Comparison of ENCODE assay signal across 8 cellular contexts in the genomic region with DNA sequence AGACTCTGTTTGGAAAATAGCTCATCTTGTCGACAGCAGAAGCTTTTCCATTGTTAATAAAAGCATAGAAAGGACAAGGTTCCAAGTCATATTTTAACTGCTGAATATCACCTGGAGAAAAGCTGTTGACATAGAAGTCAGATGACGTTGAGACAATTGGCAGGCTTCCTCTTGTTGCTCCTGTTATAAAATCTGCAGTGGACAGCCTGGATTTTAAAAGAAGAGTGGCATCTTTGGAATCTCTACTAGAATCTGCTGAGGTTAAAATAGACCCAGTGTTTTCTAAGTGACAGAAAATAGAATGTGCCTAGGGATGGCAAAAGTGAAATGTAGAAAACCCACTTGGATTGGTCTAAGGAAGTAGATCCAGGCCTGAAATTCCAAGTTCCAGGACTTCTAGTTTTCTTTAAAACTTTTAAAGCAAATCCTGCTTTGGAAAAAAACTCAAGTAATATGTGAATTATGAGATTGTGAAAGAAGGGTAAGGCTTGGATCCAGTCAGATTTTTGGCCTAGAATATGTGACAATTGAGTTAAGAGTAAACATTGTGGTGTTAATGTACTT. TPM values are rescaled to one million over a fixed set of nuclear protein-coding genes. Genes with fewer than 3 reads are reported as not detected.
A peak's percentile ranks its signal among the peaks of the same experiment; 100 is the strongest.
DNase-seq lines count a peak whose midpoint lies in the region; ATAC-seq, FAIRE-seq and TF ChIP-seq lines count a peak whose summit lies in the region.

No MANE protein-coding gene starts in this region.

- no peak for TF ChIP-seq POLR2A in H54 (IDR thresholded peaks at IDR 0.05; ENCODE audit: low read depth, low read length)
- no peak for TF ChIP-seq POLR2A in GM12891 (IDR thresholded peaks at IDR 0.05; ENCODE audit: low read depth, low read length)

- H3K36me3 ChIP-seq in adipocyte (ENCODE audit: control insufficient read depth, insufficient read depth, low read length, severe bottlenecking) (peaks cover 4% of the 10 kb centered on the region), small intestine (ENCODE audit: control insufficient read depth in 2 of 2, insufficient read depth in 2 of 2, low read length in 2 of 2) (peaks cover 2 to 4% of the 10 kb centered on the region in 2 donors), PC-9 (ENCODE audit: low read depth) (no peaks in the 10 kb centered on the region)

- no peaks in the 10 kb centered on the region for H4K20me1 ChIP-seq in PC-9 (ENCODE audit: insufficient read depth)

- H3K4me2 ChIP-seq in PC-9: no peak overlapping the region

- H3F3A ChIP-seq in PC-9 (ENCODE audit: insufficient read depth, low read depth): no peaks in the 10 kb centered on the region

- H3K79me2 ChIP-seq in PC-9 (ENCODE audit: low read depth): no peaks in the 10 kb centered on the region

- CTCF ChIA-PET in PC-9 (lab: Charles Lee): no interaction called here

- POLR2A ChIA-PET in PC-9 (lab: Charles Lee; ENCODE audit: unreplicated experiment): interaction anchor here (0.7 kb wide), 1 partner anchor 691 kb away, joined by 3 read pairs; no protein-coding TSS in a partner anchor

- no peaks in the 10 kb centered on the region for H3K9me2 ChIP-seq in PC-9 (ENCODE audit: insufficient read depth)

- no peaks in the 10 kb centered on the region for H3K9me3 ChIP-seq in adipocyte (ENCODE audit: control insufficient read depth, low read length)
- H3K9me3 ChIP-seq in small intestine (ENCODE audit: control insufficient read depth, low read depth): no peaks in the 10 kb centered on the region
- no peaks in the 10 kb centered on the region for H3K9me3 ChIP-seq in PC-9 (ENCODE audit: insufficient read depth, low read depth)

- intact Hi-C loops in left ventricle myocardium superior (cut with micrococcal nuclease) (loop anchor here (5.0 kb wide), 1 partner anchor 52 kb away; the partner anchor contains the start of gene NEXN), PC-9 (cut with micrococcal nuclease; ENCODE audit: unreplicated experiment) (no loop called here)

- no peak overlapping the region for H2AFZ ChIP-seq in PC-9

- H3K9ac ChIP-seq in adipocyte (ENCODE audit: low read length): peak overlapping the region; percentile 80

- ATAC-seq in left ventricle myocardium superior: peak; percentile 40
- no peak for ATAC-seq in HG02588 (IDR thresholded peaks at IDR 0.05; ENCODE audit: unreplicated experiment)

- 10 to 37% (median 32%) methylated on average over 2 of the region's 2 CpGs for WGBS in small intestine, 3 donors

- BruUV-seq in PC-9 (replicated peaks; lab: Mats Ljungman, UMichigan): no TSS peak

- H3K4me1 ChIP-seq in adipocyte (ENCODE audit: control insufficient read depth, insufficient read depth, low read length) (peaks cover 58% of the 10 kb centered on the region), small intestine (ENCODE audit: control insufficient read depth in 2 of 2, insufficient read depth in 1 of 2, low read depth in 1 of 2, low read length in 1 of 2) (peaks cover 0 to 3% of the 10 kb centered on the region in 2 donors), PC-9 (replicated peaks; ENCODE audit: insufficient read depth) (no peaks in the 10 kb centered on the region)

- peak overlapping the region; percentile 39 for H3K4me3 ChIP-seq in adipocyte (ENCODE audit: low read length)
- H3K4me3 ChIP-seq in small intestine (ENCODE audit: low read depth in 1 of 2, low read length in 2 of 2): no peak overlapping the region
- H3K4me3 ChIP-seq in PC-9: no peak overlapping the region

- no peak for TF ChIP-seq CTCF in PC-9 (conservative IDR thresholded peaks at IDR 0.05)

- FAIRE-seq in H54 (lab: Jason Lieb, UNC) (peak; percentile 45), small intestine (lab: Jason Lieb, UNC) (no peak), GM12891 (lab: Jason Lieb, UNC) (no peak)

- no peak overlapping the region for H3K27ac ChIP-seq in small intestine (ENCODE audit: low read depth in 1 of 2, low read length in 1 of 2)
- H3K27ac ChIP-seq in PC-9: no peak overlapping the region

- H3K27me3 ChIP-seq in adipocyte (replicated peaks; ENCODE audit: control insufficient read depth, insufficient read depth, low read length): no peaks in the 10 kb centered on the region
- no peaks in the 10 kb centered on the region for H3K27me3 ChIP-seq in small intestine (ENCODE audit: control insufficient read depth in 2 of 2, insufficient read depth in 2 of 2, low read length in 2 of 2)
- H3K27me3 ChIP-seq in PC-9 (ENCODE audit: insufficient read depth, low read depth): no peaks in the 10 kb centered on the region

- no peak for DNase-seq in H54 (ENCODE audit: insufficient read length, low spot score)
- peak; percentile 74 for DNase-seq in adipocyte (ENCODE audit: low read depth)
- DNase-seq in left ventricle myocardium superior: no peak
- peak; percentile 4 for DNase-seq in small intestine
- no peak for DNase-seq in GM12891 (ENCODE audit: insufficient read length, low spot score)
- DNase-seq in stimulated activated CD4-positive, alpha-beta T cell treated with anti-CD3 and anti-CD28 coated beads, Interleukin-1b, Interleukin-23, amount 100 ng/mL, for 48 hours: no peak
- DNase-seq in PC-9: no peak

TF ChIP-seq in GM12891, 5 proteins besides CTCF, POLR2A, EP300 and RAD21:
- no peak for TF ChIP-seq POLR2AphosphoS5 (IDR thresholded peaks at IDR 0.05; ENCODE audit: low read depth, low read length)
- TF ChIP-seq SPI1 (IDR thresholded peaks at IDR 0.05; ENCODE audit: low read depth, low read length): no peak
- TF ChIP-seq PAX5 (IDR thresholded peaks at IDR 0.05; ENCODE audit: insufficient read depth, low read length, severe bottlenecking): no peak
TF ChIP-seq in GM12891: peak in this region for 0.

RNA-seq across cellular contexts. Expression of gene NEXN, which starts 53.6 kb away (rescaled TPM):
- 365 TPM for total RNA-seq in left ventricle myocardium superior
- polyA plus RNA-seq in small intestine: 10 to 100 TPM in 1 of 3 donors, 1 to 10 TPM in 2; 4.0 to 11.8 (median 5.9) TPM
- 5.6 TPM for polyA plus RNA-seq in GM12891 (2012; ENCODE audit: low read depth, missing spikeins)
- 0.92 and 1.2 TPM in 2 replicates for total RNA-seq in PC-9 (2021)

RNA-seq across cellular contexts. Expression of gene MIGA1, which starts 55.4 kb away (rescaled TPM):
- total RNA-seq in left ventricle myocardium superior: 9.7 TPM
- polyA plus RNA-seq in small intestine: 1 to 10 TPM; 1.4 to 4.7 (median 2.0) TPM
- polyA plus RNA-seq in GM12891 (2012; ENCODE audit: low read depth, missing spikeins): 1.7 TPM
- total RNA-seq in PC-9 (2021): 11.5 TPM in 2 replicates

Comparison
In these comparisons a context has a peak if more than half of its experiments do, and no peak if none do; other contexts are left out.
1. DNase-seq: peak in adipocyte (single experiment) and small intestine (single experiment); none in H54 (single experiment), left ventricle myocardium superior (single experiment), GM12891 (single experiment), stimulated activated CD4-positive, alpha-beta T cell treated with anti-CD3 and anti-CD28 coated beads, Interleukin-1b, Interleukin-23, amount 100 ng/mL, for 48 hours (single experiment) and PC-9 (0 of 2).
2. RNA of gene NEXN, which starts 53.6 kb away (total RNA-seq): 365 TPM in left ventricle myocardium superior (single experiment); 0.92 to 1.2 TPM in PC-9; every median in the first group is over 100 times any median in the second.